Comparison of ENCODE assay signal across 13 cellular contexts in genomic region chr17:76597156-76598003, GRCh38. TPM values are rescaled to one million over a fixed set of nuclear protein-coding genes. Genes with fewer than 3 reads are reported as not detected.
DNase-seq lines count a peak whose midpoint lies in the region; ATAC-seq and TF ChIP-seq lines count a peak whose summit lies in the region.
"Had no signal": no experiment of that assay in that cellular context is flagged by ENCODE, and none has a peak within 500 bp of the region (broad histone marks: within the 10 kb centered on the region; RNA-seq: fewer than 3 reads in every experiment).

No MANE protein-coding gene starts in this region.

- H3K9me3 ChIP-seq in HEK293 (ENCODE audit: control insufficient read depth, insufficient read depth, low read depth, low read length) (no peaks in the 10 kb centered on the region), breast epithelium (no peaks in the 10 kb centered on the region), prostate gland (no peaks in the 10 kb centered on the region)
- H3K9me3 ChIP-seq: ascending aorta had no signal

- H3K4me3 ChIP-seq in HEK293 (ENCODE audit: low read depth, low read length) (no peak overlapping the region), breast epithelium (peak overlapping the region in 1 of 3 donors; percentile 1), prostate gland (no peak overlapping the region)
- H3K4me3 ChIP-seq: ascending aorta had no signal

- CTCF ChIA-PET in HEK293 (lab: Yijun Ruan, JAX) = interaction anchor here (1.1 to 1.7 kb wide), 3 partner anchors 26 to 83 kb away, joined by 3 to 12 read pairs (median 4); no protein-coding TSS in a partner anchor

- POLR2A ChIA-PET in HEK293 (lab: Yijun Ruan, JAX) = no interaction called here

- TF ChIP-seq POLR2A in breast epithelium (IDR thresholded peaks at IDR 0.05) (no peak), prostate gland (IDR thresholded peaks at IDR 0.05) (no peak)

- H3K4me1 ChIP-seq in HEK293 (ENCODE audit: control insufficient read depth, insufficient read depth, low read length) (peaks cover 6% of the 10 kb centered on the region; the same call in 1 of the 2 replicates), breast epithelium (peaks cover 0 to 4% of the 10 kb centered on the region in 2 donors), prostate gland (replicated peaks) (no peaks in the 10 kb centered on the region)
- H3K4me1 ChIP-seq: ascending aorta had no signal

- intact Hi-C loops in breast epithelium (cut with DNase I; ENCODE audit: low total_unique reads) (no loop called here), prostate gland (cut with DNase I) (no loop called here)

- DNase-seq in NCI-H187 treated with DMSO at 0.1 percent for 48 hours (lab: John Stamatoyannopoulos, UW) (peak; percentile 88), breast epithelium (ENCODE audit: low spot score in 2 of 2) (peak in 1 of 2 donors; percentile 88), prostate gland (ENCODE audit: low spot score) (peak; percentile 79), G401 (ENCODE audit: low spot score) (no peak)
- DNase-seq in stimulated activated CD4-positive, alpha-beta T cell treated with anti-CD3 and anti-CD28 coated beads, Interleukin-4, amount 100 ng/mL, for 1 hour = no peak
- DNase-seq: H9; stimulated activated CD4-positive, alpha-beta T cell treated with anti-CD3 and anti-CD28 coated beads, Interleukin-1b, Interleukin-23, amount 100 ng/mL, for 48 hours; T-helper 1 cell had no signal

- ATAC-seq in GM18520 (IDR thresholded peaks at IDR 0.05; ENCODE audit: unreplicated experiment) (no peak), GM18511 (IDR thresholded peaks at IDR 0.05; ENCODE audit: unreplicated experiment) (no peak)
- ATAC-seq: natural killer cell treated with Interleukin-12 subunit alpha and Interleukin-12 subunit beta and Interleukin-15 and Interleukin-18, amount 100 ng/mL, for 72 hours had no signal

- in situ Hi-C loops in G401 (cut with HindIII; ENCODE audit: low sequenced_read_pairs) = no loop called here

- H3K27ac ChIP-seq in HEK293 (ENCODE audit: extremely low read depth, low read depth, low read length) (no peak overlapping the region), breast epithelium (peak overlapping the region; percentile 72 to 74), prostate gland (peak overlapping the region; percentile 32 to 38)
- H3K27ac ChIP-seq: ascending aorta had no signal

- H3K36me3 ChIP-seq in HEK293 (ENCODE audit: control insufficient read depth in 2 of 2, insufficient read depth in 1 of 2, low read length in 2 of 2) (no peaks in the 10 kb centered on the region), breast epithelium (no peaks in the 10 kb centered on the region), prostate gland (no peaks in the 10 kb centered on the region)
- H3K36me3 ChIP-seq: ascending aorta had no signal

- no peak for TF ChIP-seq CTCF in HEK293 (tag by site-specific recombination; IDR thresholded peaks at IDR 0.05)
- TF ChIP-seq CTCF in breast epithelium (IDR thresholded peaks at IDR 0.05) = no peak
- no peak for TF ChIP-seq CTCF in prostate gland (IDR thresholded peaks at IDR 0.05)

- no peaks in the 10 kb centered on the region for H3K27me3 ChIP-seq in breast epithelium
- H3K27me3 ChIP-seq in prostate gland (replicated peaks; ENCODE audit: insufficient read depth) = no peaks in the 10 kb centered on the region
- H3K27me3 ChIP-seq: ascending aorta had no signal

- 40% methylated on average over 12 of the region's 12 CpGs for WGBS in prostate gland

TF ChIP-seq in HEK293, 187 proteins besides CTCF, POLR2A, EP300 and RAD21 (continues in another document):
- no peak for TF ChIP-seq ZNF16 (tag by site-specific recombination; IDR thresholded peaks at IDR 0.05; ENCODE audit: low read depth)
- TF ChIP-seq ZNF626 (tag by site-specific recombination; IDR thresholded peaks at IDR 0.05) = no peak
- TF ChIP-seq REST (tag by site-specific recombination; IDR thresholded peaks at IDR 0.05) = 0 out of 2 replicates have a peak, but pooled peaks have one; percentile 19
- TF ChIP-seq ZNF658 (tag by site-specific recombination; IDR thresholded peaks at IDR 0.05) = no peak
- TF ChIP-seq PRDM10 (tag by site-specific recombination; IDR thresholded peaks at IDR 0.05) = peak; percentile 9; the same call in 1 of the 2 replicates
- peak; percentile 63; the same call in 1 of the 2 replicates for TF ChIP-seq ZBTB48 (tag by site-specific recombination; IDR thresholded peaks at IDR 0.05)
- TF ChIP-seq ZNF366 (tag by site-specific recombination; conservative IDR thresholded peaks at IDR 0.05) = peak; percentile 34; the same call in 1 of the 2 replicates
- TF ChIP-seq ZNF423 (tag by site-specific recombination; IDR thresholded peaks at IDR 0.05) = no peak
- TF ChIP-seq ZFHX2 (tag by site-specific recombination; conservative IDR thresholded peaks at IDR 0.05) = peak; percentile 41
- peak; percentile 17; the same call in 1 of the 2 replicates for TF ChIP-seq ZNF449 (tag by site-specific recombination; IDR thresholded peaks at IDR 0.05)
- TF ChIP-seq ZNF433 (tag by site-specific recombination; IDR thresholded peaks at IDR 0.05; ENCODE audit: low read depth) = no peak
- TF ChIP-seq FEZF1 (tag by site-specific recombination; IDR thresholded peaks at IDR 0.05) = no peak

RNA-seq across cellular contexts. Expression of gene ST6GALNAC2, which starts 11.7 kb away (rescaled TPM):
- 10 to 100 TPM; 10.5 to 39.8 (median 12.0) TPM for total RNA-seq in breast epithelium
- 10 to 100 TPM; 21.0 to 23.1 TPM for total RNA-seq in prostate gland
- 14.3 and 30.6 TPM in 2 replicates for total RNA-seq in G401 (2014; rRNA removed; shearing (Covaris generic))

RNA-seq across cellular contexts. Expression of gene ST6GALNAC1, which starts 46.2 kb away (rescaled TPM):
- total RNA-seq in breast epithelium = 1 to 10 TPM; 1.3 to 1.6 (median 1.3) TPM
- total RNA-seq in prostate gland = 10 to 100 TPM in 1 of 2 donors, 1 to 10 TPM in 1; 8.4 to 27.2 TPM
- total RNA-seq in G401 (2014; rRNA removed; shearing (Covaris generic)) = not detected in 2 replicates
- total RNA-seq: H9; natural killer cell treated with Interleukin-12 subunit alpha and Interleukin-12 subunit beta and Interleukin-15 and Interleukin-18, amount 100 ng/mL, for 72 hours had no signal

RNA-seq across cellular contexts. Expression of gene PRCD, which starts 57.5 kb away (rescaled TPM):
- total RNA-seq in breast epithelium = 1 to 10 TPM; 1.5 to 7.2 (median 4.9) TPM
- total RNA-seq in prostate gland = under 1 TPM; 0.36 to 0.85 TPM
- 9.4 and 12.2 TPM in 2 replicates for total RNA-seq in G401 (2014; rRNA removed; shearing (Covaris generic))

RNA-seq across cellular contexts. Expression of gene CYGB, which starts 59.9 kb away (rescaled TPM):
- total RNA-seq in breast epithelium (10 to 100 TPM in 2 of 3 donors, 1 to 10 TPM in 1; 5.9 to 37.4 (median 27.2) TPM), prostate gland (10 to 100 TPM in 1 of 2 donors, 1 to 10 TPM in 1; 7.0 to 13.8 TPM)
- total RNA-seq in G401 (2014; rRNA removed; shearing (Covaris generic)) = 3.1 and 3.3 TPM in 2 replicates

Comparison
In these comparisons a context has a peak if more than half of its experiments do, and no peak if none do; other contexts are left out.
1. DNase-seq: peak in NCI-H187 treated with DMSO at 0.1 percent for 48 hours (single experiment) and prostate gland (single experiment); none in stimulated activated CD4-positive, alpha-beta T cell treated with anti-CD3 and anti-CD28 coated beads, Interleukin-4, amount 100 ng/mL, for 1 hour (single experiment) and G401 (single experiment).